8 cellular contexts compared by ENCODE assay signal in the genomic region with DNA sequence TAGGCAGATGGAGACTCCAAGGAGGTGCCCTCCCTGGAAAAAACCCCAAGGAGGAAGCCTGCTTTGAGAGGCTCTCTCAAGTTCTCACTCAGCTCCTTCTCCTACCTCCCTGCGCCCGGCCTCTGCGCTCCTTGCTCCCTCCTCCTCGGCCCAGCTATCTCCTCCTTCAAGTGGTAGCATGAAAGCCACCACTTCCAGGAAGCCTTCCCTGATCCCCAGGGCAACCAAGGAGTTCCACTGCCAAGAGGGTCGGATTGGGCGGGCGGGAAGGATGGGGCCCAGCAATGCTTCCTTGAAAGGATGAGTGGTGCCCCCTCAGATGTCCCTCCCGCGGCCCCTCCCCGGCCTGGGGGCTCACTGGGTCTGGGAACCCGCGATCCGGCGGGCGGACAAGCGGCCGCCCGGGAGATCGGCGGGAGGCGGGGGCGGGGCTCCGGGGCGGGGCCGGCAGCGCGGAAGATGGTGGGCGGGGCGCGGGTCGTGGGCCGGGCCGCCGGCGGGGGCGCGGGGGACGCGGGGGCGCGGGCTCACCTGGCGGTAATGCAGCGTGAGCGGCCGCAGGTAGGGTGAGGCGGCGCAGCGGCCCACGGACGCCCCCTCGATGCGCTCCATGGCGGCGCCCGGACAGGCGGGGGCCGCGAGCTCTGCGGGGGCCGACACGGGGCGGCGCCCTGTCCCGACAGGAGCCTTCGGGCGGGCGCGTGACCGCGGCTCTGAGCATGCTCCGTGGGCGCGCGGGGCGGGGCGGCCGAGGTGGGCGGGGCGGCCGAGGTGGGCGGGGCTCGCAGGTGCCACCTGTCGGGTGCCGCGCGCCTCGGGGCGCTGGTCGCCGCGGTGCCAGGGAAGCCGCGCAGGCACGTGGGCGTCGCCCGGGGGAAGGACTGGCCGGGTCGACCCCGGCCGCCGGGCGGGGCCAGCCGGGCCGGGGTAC. TPM values are rescaled to one million over a fixed set of nuclear protein-coding genes. Genes with fewer than 3 reads are reported as not detected.
DNase-seq lines count a peak whose midpoint lies in the region; ATAC-seq and TF ChIP-seq lines count a peak whose summit lies in the region.

A gene (minus strand): TSS at position 715 of the 931 bp plus-strand sequence. CDS start 103 bp downstream, at position 612.

- 0% methylated on average over 102 of the region's 105 CpGs; no CpG with 5 or more reads in 1 of the 2 experiments for WGBS in endodermal cell (ENCODE audit: insufficient coverage in 1 of 2, insufficient read length in 1 of 2), 2 experiments

- peak within 1 kb of the TSS; percentile 81 for H3K4me3 ChIP-seq in endodermal cell (ENCODE audit: low read length)

- peak; percentile 74 for ATAC-seq in HG02588 (IDR thresholded peaks at IDR 0.05; ENCODE audit: unreplicated experiment)
- ATAC-seq in activated CD8-positive, alpha-beta memory T cell treated with anti-CD3 and anti-CD28 coated beads, Interleukin-2, amount 10 ng/mL, durations not matched to agents 7 days and 5 days, result peak; percentile 90
- ATAC-seq in HG02973 (IDR thresholded peaks at IDR 0.05; ENCODE audit: unreplicated experiment), result no peak

- POLR2A ChIA-PET in GM10248 (lab: Yijun Ruan, JAX), result no interaction called here

- H3K4me1 Mint-ChIP-seq in activated CD8-positive, alpha-beta memory T cell treated with anti-CD3 and anti-CD28 coated beads, Interleukin-2, amount 10 ng/mL, durations not matched to agents 7 days and 5 days, result peaks cover 22% of the 10 kb centered on the region
- H3K4me1 Mint-ChIP-seq in endodermal cell, result no peaks in the 10 kb centered on the region

- H3K36me3 ChIP-seq in endodermal cell (ENCODE audit: control insufficient read depth, insufficient read depth, low read length), result no peaks in the 10 kb centered on the region

- TF ChIP-seq CTCF in GM10248 (IDR thresholded peaks at IDR 0.05; ENCODE audit: control extremely low read depth, extremely low read depth, low read depth, missing control alignments) (no peak), endodermal cell (conservative IDR thresholded peaks at IDR 0.05) (no peak)

- no peaks in the 10 kb centered on the region for H3K9me3 ChIP-seq in endodermal cell (ENCODE audit: control insufficient read depth, low read length)

- DNase-seq in GM10248 (ENCODE audit: extremely low spot score) (peak; percentile 94), NCI-H226 (peak; percentile 43), endodermal cell (peak; percentile 94), mucosa of gallbladder (ENCODE audit: low spot score) (peak; percentile 89)
- peak; percentile 86 for DNase-seq in activated CD8-positive, alpha-beta memory T cell treated with anti-CD3 and anti-CD28 coated beads, Interleukin-2, amount 10 ng/mL, durations not matched to agents 7 days and 5 days
- DNase-seq in stimulated activated CD8-positive, alpha-beta memory T cell treated with anti-CD3 and anti-CD28 coated beads, Interleukin-7, amount 100 ng/mL, for 24 hours (ENCODE audit: low read depth), result peak; percentile 64

- H3K4me3 Mint-ChIP-seq in activated CD8-positive, alpha-beta memory T cell treated with anti-CD3 and anti-CD28 coated beads, Interleukin-2, amount 10 ng/mL, durations not matched to agents 7 days and 5 days, result peak within 1 kb of the TSS; percentile 66
- H3K4me3 Mint-ChIP-seq in endodermal cell, result peak within 1 kb of the TSS; percentile 59

- peaks cover 12% of the 10 kb centered on the region for H3K27me3 ChIP-seq in endodermal cell (ENCODE audit: control insufficient read depth, insufficient read depth, low read length, poor library complexity, severe bottlenecking)

- H3K4me1 ChIP-seq in endodermal cell (ENCODE audit: control insufficient read depth, insufficient read depth, low read length), result no peaks in the 10 kb centered on the region

- no peak within 1 kb of the TSS for H3K27ac ChIP-seq in endodermal cell (ENCODE audit: low read depth, low read length)

- no peaks in the 10 kb centered on the region for H3K36me3 Mint-ChIP-seq in activated CD8-positive, alpha-beta memory T cell treated with anti-CD3 and anti-CD28 coated beads, Interleukin-2, amount 10 ng/mL, durations not matched to agents 7 days and 5 days
- H3K36me3 Mint-ChIP-seq in endodermal cell (ENCODE audit: low read depth), result no peaks in the 10 kb centered on the region

- H3K9ac ChIP-seq in endodermal cell (ENCODE audit: extremely low read depth, low read length, poor library complexity, severe bottlenecking), result no peak within 1 kb of the TSS

- H3K27me3 Mint-ChIP-seq in activated CD8-positive, alpha-beta memory T cell treated with anti-CD3 and anti-CD28 coated beads, Interleukin-2, amount 10 ng/mL, durations not matched to agents 7 days and 5 days, result peaks cover 12% of the 10 kb centered on the region
- H3K27me3 Mint-ChIP-seq in endodermal cell (ENCODE audit: insufficient read depth), result peaks cover 24% of the 10 kb centered on the region

- CTCF ChIA-PET in GM10248 (lab: Yijun Ruan, JAX), result interaction anchor here (1.1 to 2.0 kb wide), 3 partner anchors 11 to 94 kb away, joined by 4 to 8 read pairs (median 4); no protein-coding TSS in a partner anchor
- CTCF ChIA-PET in activated CD8-positive, alpha-beta memory T cell treated with anti-CD3 and anti-CD28 coated beads, Interleukin-2, amount 10 ng/mL, durations not matched to agents 7 days and 5 days (lab: Charles Lee), result interaction anchor here (1.2 to 3.9 kb wide), 7 partner anchors 11 to 120 kb away, joined by 3 to 13 read pairs (median 9); no protein-coding TSS in a partner anchor

- no peaks in the 10 kb centered on the region for H3K9me3 Mint-ChIP-seq in activated CD8-positive, alpha-beta memory T cell treated with anti-CD3 and anti-CD28 coated beads, Interleukin-2, amount 10 ng/mL, durations not matched to agents 7 days and 5 days (ENCODE audit: low read depth)
- no peaks in the 10 kb centered on the region for H3K9me3 Mint-ChIP-seq in endodermal cell

- H3K27ac Mint-ChIP-seq in activated CD8-positive, alpha-beta memory T cell treated with anti-CD3 and anti-CD28 coated beads, Interleukin-2, amount 10 ng/mL, durations not matched to agents 7 days and 5 days, result peak within 1 kb of the TSS; percentile 59
- no peak within 1 kb of the TSS for H3K27ac Mint-ChIP-seq in endodermal cell

RNA-seq across cellular contexts. Expression of the gene that starts here (rescaled TPM):
- 10 to 100 TPM; 16.2 to 20.9 TPM for total RNA-seq in activated CD8-positive, alpha-beta memory T cell treated with anti-CD3 and anti-CD28 coated beads, Interleukin-2, amount 10 ng/mL, durations not matched to agents 7 days and 5 days
- total RNA-seq in endodermal cell (10 to 100 TPM; 43.4 to 59.5 TPM), mucosa of gallbladder (47.2 TPM)
- 20.9 TPM for polyA plus RNA-seq in endodermal cell (2013, experiment 1 of 2)
- 20.4 TPM for polyA plus RNA-seq in endodermal cell (2013, experiment 2 of 2)

Comparison
In these comparisons a context has a peak if more than half of its experiments do, and no peak if none do; other contexts are left out.
1. DNase-seq: peak in every context shown above with its lines; median percentile 94 in GM10248; 94 in endodermal cell; 89 in mucosa of gallbladder; 86 in activated CD8-positive, alpha-beta memory T cell treated with anti-CD3 and anti-CD28 coated beads, Interleukin-2, amount 10 ng/mL, durations not matched to agents 7 days and 5 days; 64 in stimulated activated CD8-positive, alpha-beta memory T cell treated with anti-CD3 and anti-CD28 coated beads, Interleukin-7, amount 100 ng/mL, for 24 hours; 43 in NCI-H226.